Comparison of ENCODE assay signal across 8 cellular contexts in the genomic region with DNA sequence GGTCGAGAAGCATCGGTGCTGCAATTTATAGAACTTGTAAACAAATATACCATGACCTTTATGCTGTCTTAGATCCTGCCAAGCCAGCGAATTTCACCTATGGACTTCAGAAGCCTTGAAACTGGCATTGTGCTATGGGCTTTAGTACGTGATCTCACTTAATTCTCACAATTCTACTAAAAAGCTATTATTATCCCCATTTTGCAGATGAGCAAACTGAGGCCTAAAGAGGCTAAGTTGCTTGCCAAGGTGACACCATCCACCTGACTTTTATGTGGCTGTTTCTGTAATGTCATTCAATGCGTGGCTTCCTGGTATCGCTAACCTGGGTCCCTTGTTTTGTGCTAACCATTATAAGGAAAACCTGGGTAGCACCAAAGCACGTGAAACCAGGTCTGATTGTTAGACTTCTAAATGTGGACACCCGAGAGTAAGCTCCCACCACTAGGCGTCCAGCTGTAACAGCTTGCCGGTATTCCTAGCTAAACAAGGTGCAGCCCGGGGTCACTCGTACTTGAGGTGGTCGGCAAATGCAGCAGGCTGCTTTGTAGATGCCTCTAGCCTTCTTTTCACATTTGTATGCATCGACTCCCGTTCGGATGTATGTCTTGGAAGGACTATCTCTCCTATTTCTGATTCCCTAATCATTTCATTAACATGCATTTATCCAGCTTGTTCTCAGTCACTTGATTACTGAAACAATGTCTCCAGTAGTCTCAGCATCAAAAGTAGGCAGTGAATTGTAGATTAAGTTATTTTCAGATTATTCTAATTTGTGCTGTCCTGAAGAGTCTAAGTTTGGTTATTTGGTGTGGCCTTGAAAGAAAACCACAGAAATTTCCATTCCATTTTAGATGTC. TPM values are rescaled to one million over a fixed set of nuclear protein-coding genes. Genes with fewer than 3 reads are reported as not detected.
A peak's percentile ranks its signal among the peaks of the same experiment; 100 is the strongest.
DNase-seq lines count a peak whose midpoint lies in the region; ATAC-seq and TF ChIP-seq lines count a peak whose summit lies in the region.

No MANE protein-coding gene starts in this region.

- intact Hi-C loops in adrenal gland (cut with DNase I): loop anchor here in 1 of 2 donors (5.0 kb wide), 1 partner anchor 89 kb away; no protein-coding TSS in a partner anchor

- H3K4me3 ChIP-seq in HUES6 (ENCODE audit: low read depth, low read length) (peak overlapping the region; percentile 84), adrenal gland (peak overlapping the region in 2 of 4 donors; percentile 87 to 90)

- H3K9me3 Mint-ChIP-seq in stimulated activated effector memory CD8-positive, alpha-beta T cell treated with anti-CD3 and anti-CD28 coated beads, Interleukin-12 subunit alpha, Interleukin-12 subunit beta, amount 100 ng/mL, for 72 hours: no peaks in the 10 kb centered on the region

- H3K4me1 ChIP-seq in HUES6 (ENCODE audit: control insufficient read depth, insufficient read depth, low read length): peaks cover 48% of the 10 kb centered on the region
- H3K4me1 ChIP-seq in adrenal gland (replicated peaks in 1 of 2): peaks cover 0 to 30% of the 10 kb centered on the region in 2 donors

- H3K27ac ChIP-seq in C4-2B (peak overlapping the region; percentile 84), HUES6 (ENCODE audit: low read depth, low read length) (peak overlapping the region; percentile 93; the same call in 1 of the 2 replicates), adrenal gland (peak overlapping the region in 3 of 5 donors; percentile 66 to 72 (median 69))

- no peak for ATAC-seq in stimulated activated effector memory CD8-positive, alpha-beta T cell treated with anti-CD3 and anti-CD28 coated beads, Interleukin-12 subunit alpha, Interleukin-12 subunit beta, amount 100 ng/mL, for 72 hours
- ATAC-seq in HG03159 (IDR thresholded peaks at IDR 0.05; ENCODE audit: unreplicated experiment): no peak
- no peak for ATAC-seq in HG03520 (IDR thresholded peaks at IDR 0.05; ENCODE audit: unreplicated experiment)

- H3K27me3 ChIP-seq in HUES6 (ENCODE audit: control insufficient read depth, insufficient read depth, low read length) (peaks cover 17% of the 10 kb centered on the region), adrenal gland (no peaks in the 10 kb centered on the region)

- peaks cover 35% of the 10 kb centered on the region for H3K4me1 Mint-ChIP-seq in stimulated activated effector memory CD8-positive, alpha-beta T cell treated with anti-CD3 and anti-CD28 coated beads, Interleukin-12 subunit alpha, Interleukin-12 subunit beta, amount 100 ng/mL, for 72 hours

- peak overlapping the region; percentile 95 for H3K9ac ChIP-seq in HUES6 (ENCODE audit: low read length)

- TF ChIP-seq CTCF in C4-2B (conservative IDR thresholded peaks at IDR 0.05) (0 out of 2 replicates have a peak, but pooled peaks have one; percentile 12), adrenal gland (IDR thresholded peaks at IDR 0.05) (peak in 3 of 6 experiments; percentile 20 to 23 (median 23))

- H3K36me3 Mint-ChIP-seq in stimulated activated effector memory CD8-positive, alpha-beta T cell treated with anti-CD3 and anti-CD28 coated beads, Interleukin-12 subunit alpha, Interleukin-12 subunit beta, amount 100 ng/mL, for 72 hours: no peaks in the 10 kb centered on the region

- 66 to 73% (median 69%) methylated on average over 16 of the region's 16 CpGs for WGBS in adrenal gland, 4 donors

- H3K9me3 ChIP-seq in HUES6 (ENCODE audit: control insufficient read depth, insufficient read depth, low read depth, low read length) (no peaks in the 10 kb centered on the region), adrenal gland (replicated peaks in 1 of 3) (no peaks in the 10 kb centered on the region)

- DNase-seq in adrenal gland (no peak), iris pigment epithelial cell (ENCODE audit: low read depth) (peak; percentile 50), NCI-H2081 (lab: John Stamatoyannopoulos, UW) (no peak)
- DNase-seq in stimulated activated effector memory CD8-positive, alpha-beta T cell treated with anti-CD3 and anti-CD28 coated beads, Interleukin-12 subunit alpha, Interleukin-12 subunit beta, amount 100 ng/mL, for 72 hours (ENCODE audit: low spot score in 2 of 2): no peak

- H3K27ac Mint-ChIP-seq in stimulated activated effector memory CD8-positive, alpha-beta T cell treated with anti-CD3 and anti-CD28 coated beads, Interleukin-12 subunit alpha, Interleukin-12 subunit beta, amount 100 ng/mL, for 72 hours: peak overlapping the region; percentile 52

- H3K36me3 ChIP-seq in HUES6 (ENCODE audit: control insufficient read depth, insufficient read depth, low read length) (no peaks in the 10 kb centered on the region), adrenal gland (replicated peaks in 1 of 2) (no peaks in the 10 kb centered on the region)

- TF ChIP-seq POLR2A in adrenal gland (IDR thresholded peaks at IDR 0.05): no peak

- peak overlapping the region; percentile 73 for H3K4me3 Mint-ChIP-seq in stimulated activated effector memory CD8-positive, alpha-beta T cell treated with anti-CD3 and anti-CD28 coated beads, Interleukin-12 subunit alpha, Interleukin-12 subunit beta, amount 100 ng/mL, for 72 hours

RNA-seq across cellular contexts. Expression of a gene that starts 1.1 kb away (rescaled TPM):
- 10 to 100 TPM; 10.1 to 20.5 (median 16.1) TPM for total RNA-seq in adrenal gland
- 1 to 10 TPM; 5.9 to 6.8 (median 6.6) TPM for polyA plus RNA-seq in adrenal gland
